Comparison of ENCODE assay signal across 1 cellular context in genomic region chr17:50134206-50135110, GRCh38.
TF ChIP-seq lines count a peak whose summit lies in the region.

No MANE protein-coding gene starts in this region.

TF ChIP-seq in HEK293, 187 proteins besides CTCF, POLR2A, EP300 and RAD21 (continued from another document):
- TF ChIP-seq ZNF488 (tag by site-specific recombination; IDR thresholded peaks at IDR 0.05) (no peak), ZNF274 (IDR thresholded peaks at IDR 0.05; ENCODE audit: low read length) (no peak), ZNF274 (tag by site-specific recombination; IDR thresholded peaks at IDR 0.05; ENCODE audit: borderline replicate concordance) (no peak), EGR2 (tag by site-specific recombination; IDR thresholded peaks at IDR 0.05; ENCODE audit: low read depth) (no peak), OVOL3 (tag by site-specific recombination; IDR thresholded peaks at IDR 0.05) (no peak), IKZF3 (tag by site-specific recombination; IDR thresholded peaks at IDR 0.05) (0 out of 2 replicates have a peak, but pooled peaks have one; percentile 18), ZNF654 (tag by site-specific recombination; IDR thresholded peaks at IDR 0.05; ENCODE audit: low read depth) (no peak), ZBTB10 (tag by site-specific recombination; IDR thresholded peaks at IDR 0.05) (peak; percentile 37; the same call in 1 of the 2 replicates), ZNF621 (tag by site-specific recombination; IDR thresholded peaks at IDR 0.05) (no peak), BCL11A (tag by site-specific recombination; IDR thresholded peaks at IDR 0.05; ENCODE audit: low read depth) (peak; percentile 14; the same call in 1 of the 2 replicates), GFI1B (tag by site-specific recombination; IDR thresholded peaks at IDR 0.05) (no peak), PRDM1 (tag by site-specific recombination; IDR thresholded peaks at IDR 0.05) (peak; percentile 79), SP2 (tag by site-specific recombination; IDR thresholded peaks at IDR 0.05) (peak; percentile 29; the same call in 1 of the 2 replicates), ZSCAN4 (tag by site-specific recombination; IDR thresholded peaks at IDR 0.05) (no peak), GLIS1 (tag by site-specific recombination; IDR thresholded peaks at IDR 0.05) (0 out of 2 replicates have a peak, but pooled peaks have one; percentile 6), ZNF692 (tag by site-specific recombination; IDR thresholded peaks at IDR 0.05) (no peak)
TF ChIP-seq in HEK293: peak in this region for 10.
